18 cellular contexts compared by ENCODE assay signal in the genomic region with DNA sequence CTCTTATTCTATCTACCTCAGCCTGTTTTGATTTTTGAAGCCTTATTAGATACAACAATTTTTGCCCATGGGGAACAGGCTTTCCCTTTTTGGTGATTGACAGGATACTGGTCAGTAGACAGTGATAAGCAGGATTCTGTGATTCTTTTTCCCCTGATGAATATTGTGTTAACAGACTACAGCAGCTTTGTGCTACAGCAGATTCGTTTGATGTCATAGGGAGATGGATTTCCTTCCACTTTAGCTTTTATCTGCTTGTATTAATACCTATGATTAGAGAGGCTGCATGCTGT.
DNase-seq lines count a peak whose midpoint lies in the region; ATAC-seq, FAIRE-seq and TF ChIP-seq lines count a peak whose summit lies in the region.
"Had no signal": no experiment of that assay in that cellular context is flagged by ENCODE, and none has a peak within 500 bp of the region (broad histone marks: within the 10 kb centered on the region; RNA-seq: fewer than 3 reads in every experiment).

No MANE protein-coding gene starts in this region.

- H3K9me3 ChIP-seq in K562 (replicated peaks; ENCODE audit: control insufficient read depth, insufficient read depth, low read depth, low read length) = no peaks in the 10 kb centered on the region
- H3K9me3 ChIP-seq: Caco-2 had no signal

- H3K4me3 ChIP-seq in K562 = no peak overlapping the region
- H3K4me3 ChIP-seq: SK-N-MC had no signal

- H3K9ac ChIP-seq in K562 (ENCODE audit: insufficient read depth in 1 of 2, low read depth in 2 of 2, low read length in 2 of 2) = no peak overlapping the region
- H3K9ac ChIP-seq: KMS-11 had no signal

- no peaks in the 10 kb centered on the region for H3K9me1 ChIP-seq in K562 (ENCODE audit: control insufficient read depth, insufficient read depth, low read length)

- H4K20me1 ChIP-seq in K562 (replicated peaks; ENCODE audit: control insufficient read depth, insufficient read depth, low read length) = peaks cover 19% of the 10 kb centered on the region

- peak; percentile 15 for DNase-seq in NCI-H524 treated with DMSO at 0.1 percent for 48 hours (lab: John Stamatoyannopoulos, UW)
- DNase-seq in K562 (ENCODE audit: extremely low read depth in 1 of 4, low spot score in 3 of 4) = no peak
- DNase-seq in NCI-H1092 (lab: John Stamatoyannopoulos, UW) = no peak
- no peak for DNase-seq in HuH-7.5 (ENCODE audit: low spot score)
- DNase-seq: Caco-2; CD4-positive, CD25-positive, alpha-beta regulatory T cell; NCI-H1092 treated with DMSO at 0.1 percent for 48 hours; NCI-H345; Right ventricle myocardium superior; T-helper 1 cell; T1000 had no signal

- H3K79me2 ChIP-seq in K562 (ENCODE audit: control insufficient read depth, insufficient read depth, low read length) = peaks cover 82% of the 10 kb centered on the region

- H3K27me3 ChIP-seq in K562 (ENCODE audit: control insufficient read depth in 2 of 2, insufficient read depth in 2 of 2, low read length in 2 of 2) = no peaks in the 10 kb centered on the region

- no peak for FAIRE-seq in K562 (lab: Jason Lieb, UNC)
- FAIRE-seq: RCC 7860 had no signal

- peaks cover 0 to 4% of the 10 kb centered on the region in 2 experiments; a peak in 1 of 5 replicates for H3K4me1 ChIP-seq in K562 (replicated peaks in 1 of 2; ENCODE audit: control insufficient read depth in 2 of 2, insufficient read depth in 2 of 2, low read length in 2 of 2)
- H3K4me1 ChIP-seq: Caco-2 had no signal

- no peak overlapping the region for H3K4me2 ChIP-seq in K562 (ENCODE audit: insufficient read depth, low read length)
- H3K4me2 ChIP-seq: KMS-11 had no signal

- POLR2A ChIA-PET in K562 (lab: Yijun Ruan, JAX) = interaction anchor here (0.6 to 1.8 kb wide), 2 partner anchors 14 to 60 kb away, joined by 3 read pairs; no protein-coding TSS in a partner anchor

- no peak for TF ChIP-seq RAD21 in K562 (CRISPR knock-in tag; conservative IDR thresholded peaks at IDR 0.05 in 1 of 2, IDR thresholded peaks at IDR 0.05 in 1 of 2)

- no TSS peak for BruUV-seq in K562 (replicated peaks; lab: Mats Ljungman, UMichigan)

- TF ChIP-seq POLR2A in GM18505 (IDR thresholded peaks at IDR 0.05; ENCODE audit: borderline replicate concordance, extremely low read depth, insufficient read depth, insufficient read length) (no peak), K562 (conservative IDR thresholded peaks at IDR 0.05) (no peak)

- no peak for TF ChIP-seq EP300 in K562 (IDR thresholded peaks at IDR 0.05; ENCODE audit: low read length)

- intact Hi-C loops in K562 (cut with micrococcal nuclease) = no loop called here

- H2AFZ ChIP-seq in K562 (ENCODE audit: low read depth, low read length) = no peak overlapping the region

- WGBS in K562 (ENCODE audit: insufficient coverage, low coverage, missing lambda C conversion rate) = 38% methylated on average over 1 of the region's 1 CpG

- ATAC-seq in GM18505 (IDR thresholded peaks at IDR 0.05; ENCODE audit: unreplicated experiment) (peak; percentile 17), GM21515 (IDR thresholded peaks at IDR 0.05; ENCODE audit: unreplicated experiment) (peak; percentile 15), K562 (no peak), GM21737 (IDR thresholded peaks at IDR 0.05; ENCODE audit: unreplicated experiment) (no peak), GM21717 (IDR thresholded peaks at IDR 0.05; ENCODE audit: unreplicated experiment) (no peak)

- in situ Hi-C loops in K562 (cut with MboI) = no loop called here

- H3K36me3 ChIP-seq in K562 (ENCODE audit: control insufficient read depth, insufficient read depth, low read length) = peaks cover 21% of the 10 kb centered on the region

- no peak for TF ChIP-seq CTCF in K562 (IDR thresholded peaks at IDR 0.05 in 2 of 3, conservative IDR thresholded peaks at IDR 0.05 in 1 of 3; ENCODE audit: insufficient read depth in 2 of 3, low read depth in 1 of 3, low read length in 3 of 3)

- CTCF ChIA-PET in K562 (lab: Yijun Ruan, JAX; ENCODE audit: low intra/inter-chr PET ratio) = no interaction called here

- no peak overlapping the region for H3K27ac ChIP-seq in K562 (ENCODE audit: extremely low read depth, low read depth, low read length)
- H3K27ac ChIP-seq: KMS-11, SK-N-MC had no signal

TF ChIP-seq in K562, 482 proteins besides CTCF, POLR2A, EP300 and RAD21:
- no peak for TF ChIP-seq NFATC3 (IDR thresholded peaks at IDR 0.05)
- TF ChIP-seq, protein P1, sequence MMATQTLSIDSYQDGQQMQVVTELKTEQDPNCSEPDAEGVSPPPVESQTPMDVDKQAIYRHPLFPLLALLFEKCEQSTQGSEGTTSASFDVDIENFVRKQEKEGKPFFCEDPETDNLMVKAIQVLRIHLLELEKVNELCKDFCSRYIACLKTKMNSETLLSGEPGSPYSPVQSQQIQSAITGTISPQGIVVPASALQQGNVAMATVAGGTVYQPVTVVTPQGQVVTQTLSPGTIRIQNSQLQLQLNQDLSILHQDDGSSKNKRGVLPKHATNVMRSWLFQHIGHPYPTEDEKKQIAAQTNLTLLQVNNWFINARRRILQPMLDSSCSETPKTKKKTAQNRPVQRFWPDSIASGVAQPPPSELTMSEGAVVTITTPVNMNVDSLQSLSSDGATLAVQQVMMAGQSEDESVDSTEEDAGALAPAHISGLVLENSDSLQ (IDR thresholded peaks at IDR 0.05) = peak; percentile 58
- no peak for TF ChIP-seq PTRF (tag; IDR thresholded peaks at IDR 0.05)
- TF ChIP-seq, protein P2, sequence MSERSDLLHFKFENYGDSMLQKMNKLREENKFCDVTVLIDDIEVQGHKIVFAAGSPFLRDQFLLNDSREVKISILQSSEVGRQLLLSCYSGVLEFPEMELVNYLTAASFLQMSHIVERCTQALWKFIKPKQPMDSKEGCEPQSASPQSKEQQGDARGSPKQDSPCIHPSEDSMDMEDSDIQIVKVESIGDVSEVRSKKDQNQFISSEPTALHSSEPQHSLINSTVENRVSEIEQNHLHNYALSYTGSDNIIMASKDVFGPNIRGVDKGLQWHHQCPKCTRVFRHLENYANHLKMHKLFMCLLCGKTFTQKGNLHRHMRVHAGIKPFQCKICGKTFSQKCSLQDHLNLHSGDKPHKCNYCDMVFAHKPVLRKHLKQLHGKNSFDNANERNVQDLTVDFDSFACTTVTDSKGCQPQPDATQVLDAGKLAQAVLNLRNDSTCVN (CRISPR knock-in tag; IDR thresholded peaks at IDR 0.05) = no peak
- TF ChIP-seq, protein P3, sequence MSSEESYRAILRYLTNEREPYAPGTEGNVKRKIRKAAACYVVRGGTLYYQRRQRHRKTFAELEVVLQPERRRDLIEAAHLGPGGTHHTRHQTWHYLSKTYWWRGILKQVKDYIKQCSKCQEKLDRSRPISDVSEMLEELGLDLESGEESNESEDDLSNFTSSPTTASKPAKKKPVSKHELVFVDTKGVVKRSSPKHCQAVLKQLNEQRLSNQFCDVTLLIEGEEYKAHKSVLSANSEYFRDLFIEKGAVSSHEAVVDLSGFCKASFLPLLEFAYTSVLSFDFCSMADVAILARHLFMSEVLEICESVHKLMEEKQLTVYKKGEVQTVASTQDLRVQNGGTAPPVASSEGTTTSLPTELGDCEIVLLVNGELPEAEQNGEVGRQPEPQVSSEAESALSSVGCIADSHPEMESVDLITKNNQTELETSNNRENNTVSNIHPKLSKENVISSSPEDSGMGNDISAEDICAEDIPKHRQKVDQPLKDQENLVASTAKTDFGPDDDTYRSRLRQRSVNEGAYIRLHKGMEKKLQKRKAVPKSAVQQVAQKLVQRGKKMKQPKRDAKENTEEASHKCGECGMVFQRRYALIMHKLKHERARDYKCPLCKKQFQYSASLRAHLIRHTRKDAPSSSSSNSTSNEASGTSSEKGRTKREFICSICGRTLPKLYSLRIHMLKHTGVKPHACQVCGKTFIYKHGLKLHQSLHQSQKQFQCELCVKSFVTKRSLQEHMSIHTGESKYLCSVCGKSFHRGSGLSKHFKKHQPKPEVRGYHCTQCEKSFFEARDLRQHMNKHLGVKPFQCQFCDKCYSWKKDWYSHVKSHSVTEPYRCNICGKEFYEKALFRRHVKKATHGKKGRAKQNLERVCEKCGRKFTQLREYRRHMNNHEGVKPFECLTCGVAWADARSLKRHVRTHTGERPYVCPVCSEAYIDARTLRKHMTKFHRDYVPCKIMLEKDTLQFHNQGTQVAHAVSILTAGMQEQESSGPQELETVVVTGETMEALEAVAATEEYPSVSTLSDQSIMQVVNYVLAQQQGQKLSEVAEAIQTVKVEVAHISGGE (CRISPR knock-in tag; IDR thresholded peaks at IDR 0.05) = no peak

Comparison
In these comparisons a context has a peak if more than half of its experiments do, and no peak if none do; other contexts are left out.
1. ATAC-seq: peak in GM18505 (single experiment) and GM21515 (single experiment); none in K562 (single experiment), GM21737 (single experiment) and GM21717 (single experiment).